ENCODE assay signal across 22 cellular contexts in genomic region chr15:61517776-61518175, GRCh38.
"Had no signal": no experiment of that assay in that cellular context is flagged by ENCODE, and none has a peak within 500 bp of the region (broad histone marks: within the 10 kb centered on the region; RNA-seq: fewer than 3 reads in every experiment).

No MANE protein-coding gene starts in this region.

- DNase-seq: cortex of kidney; dorsolateral prefrontal cortex; effector CD8-positive, alpha-beta T cell; heart left ventricle; hippocampal formation; kidney; left cardiac atrium; left ventricle myocardium inferior; lower lobe of right lung; mesenchymal stem cell; midbrain; nucleus accumbens; ovary; sigmoid colon; small intestine; stimulated activated CD4-positive, alpha-beta T cell treated with anti-CD3 and anti-CD28 coated beads, Interleukin-2, amount 100 ng/mL, for 48 hours; stimulated activated naive CD4-positive, alpha-beta T cell treated with Interleukin-2 at 50 U/mL for 16 hours; thyroid gland; upper lobe of right lung had no signal

- FAIRE-seq: frontal cortex, kidney, small intestine had no signal

- ATAC-seq: esophagus mucosa; heart left ventricle; left cardiac atrium; lower lobe of right lung; natural killer cell treated with Interleukin-12 subunit alpha and Interleukin-12 subunit beta and Interleukin-15 and Interleukin-18, amount 100 ng/mL, for 72 hours; upper lobe of right lung had no signal
